Comparison of ENCODE assay signal across 21 cellular contexts in genomic region chr5:13814293-13814692, GRCh38.
DNase-seq lines count a peak whose midpoint lies in the region; ATAC-seq and TF ChIP-seq lines count a peak whose summit lies in the region.
"Had no signal": no experiment of that assay in that cellular context is flagged by ENCODE, and none has a peak within 500 bp of the region (broad histone marks: within the 10 kb centered on the region; RNA-seq: fewer than 3 reads in every experiment).

No MANE protein-coding gene starts in this region.

- H3K4me1 ChIP-seq in Panc1 (ENCODE audit: control insufficient read depth, insufficient read depth, low read length) (no peaks in the 10 kb centered on the region), HAP-1 (no peaks in the 10 kb centered on the region), thyroid gland (no peaks in the 10 kb centered on the region)
- H3K4me1 ChIP-seq: ascending aorta, esophagus squamous epithelium, Peyer's patch had no signal

- H3K4me3 ChIP-seq in AG10803 (ENCODE audit: low read length) (no peak overlapping the region), Panc1 (ENCODE audit: low read depth in 2 of 2, low read length in 2 of 2) (no peak overlapping the region), HAP-1 (no peak overlapping the region), thyroid gland (replicated peaks in 1 of 3) (no peak overlapping the region)
- H3K4me3 ChIP-seq: ascending aorta, esophagus squamous epithelium, GM23338, mucosa of descending colon, Peyer's patch, thoracic aorta had no signal

- no peaks in the 10 kb centered on the region for H3K36me3 ChIP-seq in Panc1 (ENCODE audit: control insufficient read depth, insufficient read depth, low read length)
- no peaks in the 10 kb centered on the region for H3K36me3 ChIP-seq in HAP-1 (replicated peaks)
- H3K36me3 ChIP-seq in thyroid gland: no peaks in the 10 kb centered on the region
- H3K36me3 ChIP-seq: ascending aorta, esophagus squamous epithelium, Peyer's patch, thoracic aorta had no signal

- CTCF ChIA-PET in Panc1 (lab: Charles Lee): no interaction called here

- 85 to 90% methylated on average over 1 of the region's 1 CpG for WGBS in thyroid gland, 2 donors

- no TSS peak for BruUV-seq in Panc1 (replicated peaks; lab: Mats Ljungman, UMichigan)

- DNase-seq in AG10803 (ENCODE audit: low read depth) (peak; percentile 16), HT-29 (ENCODE audit: low spot score) (peak; percentile 35), Panc1 (ENCODE audit: low read depth, low spot score) (no peak), fibroblast of peridontal ligament (ENCODE audit: extremely low read depth) (peak; percentile 6), HAP-1 (ENCODE audit: low spot score in 2 of 2) (no peak), thyroid gland (no peak)
- DNase-seq: esophagus squamous epithelium; hippocampal formation; left cardiac atrium; mucosa of descending colon; NCI-H1417; NCI-H226; occipital lobe; Peyer's patch; stimulated activated CD4-positive, alpha-beta T cell treated with anti-CD3 and anti-CD28 coated beads, Interleukin-4, amount 100 ng/mL, for 4 hours; T-helper 17 cell had no signal

- POLR2A ChIA-PET in Panc1 (lab: Charles Lee): no interaction called here

- H3K9me3 ChIP-seq in Panc1 (ENCODE audit: control insufficient read depth, insufficient read depth, low read depth, low read length): no peaks in the 10 kb centered on the region
- H3K9me3 ChIP-seq in HAP-1: no peaks in the 10 kb centered on the region
- H3K9me3 ChIP-seq in thyroid gland: no peaks in the 10 kb centered on the region
- H3K9me3 ChIP-seq: ascending aorta, esophagus squamous epithelium, mucosa of descending colon, Peyer's patch, thoracic aorta had no signal

- peak; percentile 35 for TF ChIP-seq CTCF in AG10803 (conservative IDR thresholded peaks at IDR 0.05; ENCODE audit: low read length)
- TF ChIP-seq CTCF in Panc1 (IDR thresholded peaks at IDR 0.05): peak; percentile 6; the same call in 1 of the 2 replicates
- no peak for TF ChIP-seq CTCF in thyroid gland (IDR thresholded peaks at IDR 0.05)

- no peaks in the 10 kb centered on the region for H3K27me3 ChIP-seq in Panc1 (ENCODE audit: control insufficient read depth, insufficient read depth, low read length)
- H3K27me3 ChIP-seq in HAP-1 (ENCODE audit: low read depth): no peaks in the 10 kb centered on the region
- no peaks in the 10 kb centered on the region for H3K27me3 ChIP-seq in thyroid gland
- H3K27me3 ChIP-seq: ascending aorta, esophagus squamous epithelium, Peyer's patch had no signal

- TF ChIP-seq POLR2A in thyroid gland (IDR thresholded peaks at IDR 0.05): no peak

- intact Hi-C loops in Panc1 (cut with micrococcal nuclease; ENCODE audit: unreplicated experiment): no loop called here
- intact Hi-C loops in thyroid gland (cut with DNase I): no loop called here

- H3K27ac ChIP-seq in Panc1 (ENCODE audit: low read length) (no peak overlapping the region), thyroid gland (no peak overlapping the region)
- H3K27ac ChIP-seq: ascending aorta, esophagus squamous epithelium, Peyer's patch, thoracic aorta had no signal

- in situ Hi-C loops in Panc1 (cut with HindIII; ENCODE audit: low pct_unique_long_range_greater_than_20kb, low sequenced_read_pairs): no loop called here
- in situ Hi-C loops in HAP-1 (cut with MboI; ENCODE audit: low sequenced_read_pairs): no loop called here

- ATAC-seq in Panc1 (no peak), HG02973 (IDR thresholded peaks at IDR 0.05; ENCODE audit: unreplicated experiment) (no peak), HG02870 (IDR thresholded peaks at IDR 0.05; ENCODE audit: unreplicated experiment) (no peak)
- ATAC-seq: GM23338, left cardiac atrium, mucosa of descending colon, T-helper 17 cell had no signal

Comparison
In these comparisons a context has a peak if more than half of its experiments do, and no peak if none do; other contexts are left out.
1. DNase-seq: peak in AG10803 (single experiment), HT-29 (single experiment) and fibroblast of peridontal ligament (single experiment); none in Panc1 (single experiment), HAP-1 (0 of 2) and thyroid gland (0 of 2).
2. CTCF ChIP-seq: peak in AG10803 (single experiment) and Panc1 (single experiment); none in thyroid gland (0 of 6).